Comparison of ENCODE assay signal across 24 cellular contexts in genomic region chr11:9057032-9057431, GRCh38. TPM values are rescaled to one million over a fixed set of nuclear protein-coding genes. Genes with fewer than 3 reads are reported as not detected.
DNase-seq lines count a peak whose midpoint lies in the region; ATAC-seq, FAIRE-seq and TF ChIP-seq lines count a peak whose summit lies in the region.
"Had no signal": no experiment of that assay in that cellular context is flagged by ENCODE, and none has a peak within 500 bp of the region (broad histone marks: within the 10 kb centered on the region; RNA-seq: fewer than 3 reads in every experiment).

No MANE protein-coding gene starts in this region.

- H3K27ac ChIP-seq in VCaP (peak overlapping the region; percentile 80), left lung (no peak overlapping the region)
- H3K27ac ChIP-seq: cardiac muscle cell, RWPE1, upper lobe of right lung had no signal

- ATAC-seq in left lung, result peak; percentile 58
- ATAC-seq: natural killer cell treated with Interleukin-12 subunit alpha and Interleukin-12 subunit beta and Interleukin-15 and Interleukin-18, amount 100 ng/mL, for 72 hours; upper lobe of right lung had no signal

- no peak for TF ChIP-seq CTCF in VCaP (conservative IDR thresholded peaks at IDR 0.05)
- TF ChIP-seq CTCF in left lung (IDR thresholded peaks at IDR 0.05), result no peak

- intact Hi-C loops in left lung (cut with DNase I), result no loop called here

- H3K4me1 ChIP-seq in left lung, result no peaks in the 10 kb centered on the region
- H3K4me1 ChIP-seq: upper lobe of right lung had no signal

- H3K4me3 ChIP-seq in left lung, result no peak overlapping the region
- H3K4me3 ChIP-seq: cardiac muscle cell, HAP-1, upper lobe of right lung had no signal

- peak; percentile 4 for DNase-seq in DMS 273 (lab: John Stamatoyannopoulos, UW; ENCODE audit: unreplicated experiment)
- DNase-seq in DMS 273 treated with DMSO at 0.1 percent for 48 hours (lab: John Stamatoyannopoulos, UW), result no peak
- DNase-seq in NCI-H146 treated with DMSO at 0.1 percent for 48 hours (lab: John Stamatoyannopoulos, UW; ENCODE audit: unreplicated experiment), result peak; percentile 39
- DNase-seq in left lung, result no peak
- no peak for DNase-seq in RCC 7860 (ENCODE audit: low spot score)
- DNase-seq in T-helper 2 cell, result no peak
- DNase-seq in putamen (ENCODE audit: low spot score), result no peak
- DNase-seq: 8988T; activated CD4-positive, alpha-beta memory T cell treated with anti-CD3 and anti-CD28 coated beads, Interleukin-2, amount 10 ng/mL, durations not matched to agents 7 days and 5 days; activated naive CD8-positive, alpha-beta T cell treated with anti-CD3 and anti-CD28 coated beads, Interleukin-2, amount 10 ng/mL, durations not matched to agents 7 days and 5 days; activated T-cell treated with anti-CD3 and anti-CD28 coated beads, Interleukin-2, amount 50 U/mL, for 48 hours; C1 segment of cervical spinal cord; hypothalamus; kidney; mesenchymal stem cell; NCI-H187 treated with DMSO at 0.1 percent for 48 hours; stimulated activated CD4-positive, alpha-beta T cell treated with anti-CD3 and anti-CD28 coated beads, Interleukin-15, amount 100 ng/mL, for 24 hours; stimulated activated naive CD4-positive, alpha-beta T cell treated with Interleukin-2 at 50 U/mL for 16 hours; upper lobe of right lung had no signal

- FAIRE-seq in RCC 7860 (lab: Jason Lieb, UNC), result no peak
- FAIRE-seq: kidney had no signal

- no peaks in the 10 kb centered on the region for H3K36me3 ChIP-seq in left lung
- H3K36me3 ChIP-seq: cardiac muscle cell, HAP-1, upper lobe of right lung had no signal

- H3K9me3 ChIP-seq in left lung, result no peaks in the 10 kb centered on the region
- H3K9me3 ChIP-seq: HAP-1, upper lobe of right lung had no signal

- no peaks in the 10 kb centered on the region for H3K27me3 ChIP-seq in left lung
- H3K27me3 ChIP-seq: cardiac muscle cell, upper lobe of right lung had no signal

RNA-seq across cellular contexts. Expression of gene SCUBE2, which starts 34.4 kb away (rescaled TPM):
- 1 to 10 TPM; 2.7 to 3.9 TPM for total RNA-seq in left lung
- total RNA-seq: activated CD4-positive, alpha-beta memory T cell treated with anti-CD3 and anti-CD28 coated beads, Interleukin-2, amount 10 ng/mL, durations not matched to agents 7 days and 5 days; activated naive CD8-positive, alpha-beta T cell treated with anti-CD3 and anti-CD28 coated beads, Interleukin-2, amount 10 ng/mL, durations not matched to agents 7 days and 5 days had no signal

RNA-seq across cellular contexts. Expression of gene NRIP3, which starts 53.2 kb away (rescaled TPM):
- total RNA-seq in left lung, result 1 to 10 TPM; 1.1 to 2.3 TPM

Comparison
In these comparisons a context has a peak if more than half of its experiments do, and no peak if none do; other contexts are left out.
1. DNase-seq: peak in DMS 273 (single experiment) and NCI-H146 treated with DMSO at 0.1 percent for 48 hours (single experiment); none in DMS 273 treated with DMSO at 0.1 percent for 48 hours (single experiment), left lung (0 of 2), RCC 7860 (single experiment), T-helper 2 cell (0 of 5) and putamen (single experiment).